In the genomic region with DNA sequence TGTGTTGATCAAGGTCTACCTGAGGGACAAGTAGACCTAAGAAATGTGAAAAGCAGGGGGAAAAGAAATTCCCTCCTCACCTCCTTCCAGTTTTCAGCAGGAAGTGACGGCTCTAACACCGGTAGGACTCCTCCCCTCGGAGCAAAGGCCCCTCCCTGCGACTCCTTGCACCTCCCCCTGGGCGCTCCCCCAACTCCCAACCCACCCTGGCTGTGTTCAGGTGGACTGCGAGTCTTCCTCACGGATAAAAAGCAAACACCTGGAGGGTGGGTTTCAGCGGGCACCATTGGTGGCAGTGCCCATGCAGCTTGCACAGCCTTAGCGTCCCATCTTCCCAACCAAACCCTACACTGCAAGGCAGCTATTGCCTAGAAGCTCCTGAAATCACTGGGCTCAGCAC, we compare ENCODE assay signal across 36 cellular contexts.
"Had no signal": no experiment of that assay in that cellular context is flagged by ENCODE, and none has a peak within 500 bp of the region (broad histone marks: within the 10 kb centered on the region; RNA-seq: fewer than 3 reads in every experiment).

No MANE protein-coding gene starts in this region.

- H3K4me3 Mint-ChIP-seq: activated CD4-positive, alpha-beta memory T cell treated with anti-CD3 and anti-CD28 coated beads for 36 hours; activated CD4-positive, alpha-beta T cell treated with anti-CD3 and anti-CD28 coated beads for 36 hours; activated CD4-positive, alpha-beta T cell treated with anti-CD3 and anti-CD28 coated beads, Interleukin-2, amount 10 ng/mL, durations not matched to agents 24 days and 14 days; activated CD8-positive, alpha-beta memory T cell treated with anti-CD3 and anti-CD28 coated beads, Interleukin-2, amount 10 ng/mL, durations not matched to agents 7 days and 5 days; activated CD8-positive, alpha-beta T cell treated with anti-CD3 and anti-CD28 coated beads, Interleukin-2, amount 10 ng/mL, durations not matched to agents 7 days and 5 days; activated naive CD4-positive, alpha-beta T cell treated with anti-CD3 and anti-CD28 coated beads for 36 hours; activated naive CD4-positive, alpha-beta T cell treated with anti-CD3 and anti-CD28 coated beads, Interleukin-2, amount 50 U/mL, for 24 hours; activated naive CD8-positive, alpha-beta T cell treated with anti-CD3 and anti-CD28 coated beads for 36 hours; activated naive CD8-positive, alpha-beta T cell treated with anti-CD3 and anti-CD28 coated beads, Interleukin-2, amount 50 U/mL, for 24 hours; activated T-helper 1 cell treated with anti-CD3 and anti-CD28 coated beads, Interleukin-12 subunit alpha, Interleukin-12 subunit beta, Interleukin-2, Interleukin-4 antibody, amounts not matched to agents 30 ng/mL and 10 ng/mL and 1 ng/mL, durations not matched to agents 14 hours and 24 hours and 36 hours; T-helper 17 cell; T-helper 2 cell treated with Interferon-gamma antibody and Interleukin-4, amounts not matched to agents 5 μg/mL and 100 μg/mL, for 36 hours had no signal

- H3K4me1 Mint-ChIP-seq: activated CD4-positive, alpha-beta T cell treated with anti-CD3 and anti-CD28 coated beads for 36 hours; activated CD4-positive, alpha-beta T cell treated with anti-CD3 and anti-CD28 coated beads, Interleukin-2, amount 10 ng/mL, durations not matched to agents 24 days and 14 days; activated CD8-positive, alpha-beta memory T cell treated with anti-CD3 and anti-CD28 coated beads, Interleukin-2, amount 10 ng/mL, durations not matched to agents 7 days and 5 days; activated naive CD4-positive, alpha-beta T cell treated with anti-CD3 and anti-CD28 coated beads, Interleukin-2, amount 50 U/mL, for 24 hours; activated naive CD8-positive, alpha-beta T cell treated with anti-CD3 and anti-CD28 coated beads for 36 hours; activated naive CD8-positive, alpha-beta T cell treated with anti-CD3 and anti-CD28 coated beads, Interleukin-2, amount 50 U/mL, for 24 hours; T-helper 17 cell had no signal

- H3K36me3 Mint-ChIP-seq: activated CD4-positive, alpha-beta memory T cell treated with anti-CD3 and anti-CD28 coated beads for 36 hours; activated CD8-positive, alpha-beta memory T cell treated with anti-CD3 and anti-CD28 coated beads, Interleukin-2, amount 10 ng/mL, durations not matched to agents 7 days and 5 days; activated naive CD4-positive, alpha-beta T cell treated with anti-CD3 and anti-CD28 coated beads, Interleukin-2, amount 50 U/mL, for 24 hours; activated naive CD8-positive, alpha-beta T cell treated with anti-CD3 and anti-CD28 coated beads for 36 hours had no signal

- H3K4me3 ChIP-seq: adrenal gland, body of pancreas, breast epithelium, cardiac muscle cell, heart left ventricle had no signal

- H3K27me3 Mint-ChIP-seq: activated CD4-positive, alpha-beta memory T cell treated with anti-CD3 and anti-CD28 coated beads for 36 hours; activated CD4-positive, alpha-beta T cell treated with anti-CD3 and anti-CD28 coated beads, Interleukin-2, amount 10 ng/mL, durations not matched to agents 24 days and 14 days; activated CD8-positive, alpha-beta memory T cell treated with anti-CD3 and anti-CD28 coated beads, Interleukin-2, amount 10 ng/mL, durations not matched to agents 7 days and 5 days; activated naive CD4-positive, alpha-beta T cell treated with anti-CD3 and anti-CD28 coated beads, Interleukin-2, amount 50 U/mL, for 24 hours had no signal

- DNase-seq: activated CD4-positive, alpha-beta memory T cell treated with anti-CD3 and anti-CD28 coated beads for 36 hours; activated CD4-positive, alpha-beta T cell treated with anti-CD3 and anti-CD28 coated beads for 36 hours; activated CD4-positive, alpha-beta T cell treated with anti-CD3 and anti-CD28 coated beads, Interleukin-2, amount 10 ng/mL, durations not matched to agents 24 days and 14 days; activated CD4-positive, CD25-positive, alpha-beta regulatory T cell; activated CD4-positive, CD25-positive, alpha-beta regulatory T cell treated with anti-CD3 and anti-CD28 coated beads, Interleukin-2, amount 50 U/mL, for 72 hours; activated CD8-positive, alpha-beta memory T cell treated with anti-CD3 and anti-CD28 coated beads, Interleukin-2, amount 10 ng/mL, durations not matched to agents 7 days and 5 days; activated CD8-positive, alpha-beta memory T cell treated with anti-CD3 and anti-CD28 coated beads, Interleukin-2, amount 50 U/mL, for 4 hours; activated CD8-positive, alpha-beta T cell treated with anti-CD3 and anti-CD28 coated beads, Interleukin-2, amount 10 ng/mL, durations not matched to agents 7 days and 5 days; activated effector memory CD4-positive, alpha-beta T cell treated with anti-CD3 and anti-CD28 coated beads, Interleukin-2, amount 50 U/mL, for 16 hours; activated naive CD4-positive, alpha-beta T cell treated with anti-CD3 and anti-CD28 coated beads for 36 hours; activated naive CD8-positive, alpha-beta T cell treated with anti-CD3 and anti-CD28 coated beads for 36 hours; activated naive CD8-positive, alpha-beta T cell treated with anti-CD3 and anti-CD28 coated beads, Interleukin-2, amount 50 U/mL, for 24 hours; activated T-cell treated with anti-CD3 and anti-CD28 coated beads, Interleukin-2, amount 50 U/mL, for 1 hour; activated T-cell treated with anti-CD3 and anti-CD28 coated beads, Interleukin-2, amount 50 U/mL, for 48 hours; adrenal gland; aorta; body of pancreas; central memory CD4-positive, alpha-beta T cell; cerebellar nuclear complex; cortex of kidney; dermis blood vessel endothelial cell; effector CD4-positive, alpha-beta T cell; foreskin fibroblast; glutamatergic neuron; heart left ventricle; T-helper 1 cell; T-helper 17 cell; T1000; WERI-Rb-1 had no signal

- H3K27me3 ChIP-seq: adrenal gland, body of pancreas, breast epithelium, cardiac muscle cell, heart left ventricle had no signal

- H3K36me3 ChIP-seq: breast epithelium had no signal

- H3K27ac Mint-ChIP-seq: activated CD4-positive, alpha-beta memory T cell treated with anti-CD3 and anti-CD28 coated beads for 36 hours; activated CD4-positive, alpha-beta T cell treated with anti-CD3 and anti-CD28 coated beads for 36 hours; activated CD4-positive, alpha-beta T cell treated with anti-CD3 and anti-CD28 coated beads, Interleukin-2, amount 10 ng/mL, durations not matched to agents 24 days and 14 days; activated CD8-positive, alpha-beta memory T cell treated with anti-CD3 and anti-CD28 coated beads, Interleukin-2, amount 10 ng/mL, durations not matched to agents 7 days and 5 days; activated CD8-positive, alpha-beta T cell treated with anti-CD3 and anti-CD28 coated beads, Interleukin-2, amount 10 ng/mL, durations not matched to agents 7 days and 5 days; activated naive CD4-positive, alpha-beta T cell treated with anti-CD3 and anti-CD28 coated beads for 36 hours; activated naive CD4-positive, alpha-beta T cell treated with anti-CD3 and anti-CD28 coated beads, Interleukin-2, amount 50 U/mL, for 24 hours; activated naive CD8-positive, alpha-beta T cell treated with anti-CD3 and anti-CD28 coated beads for 36 hours; activated naive CD8-positive, alpha-beta T cell treated with anti-CD3 and anti-CD28 coated beads, Interleukin-2, amount 50 U/mL, for 24 hours; activated T-helper 1 cell treated with anti-CD3 and anti-CD28 coated beads, Interleukin-12 subunit alpha, Interleukin-12 subunit beta, Interleukin-2, Interleukin-4 antibody, amounts not matched to agents 30 ng/mL and 10 ng/mL and 1 ng/mL, durations not matched to agents 14 hours and 24 hours and 36 hours; activated T-helper 2 cell treated with anti-CD3 and anti-CD28 coated beads, Interferon-gamma antibody, Interleukin-2, Interleukin-4, amounts not matched to agents 10 μg/mL and 5 μg/mL and 100 μg/mL, durations not matched to agents 14 hours and 24 hours and 36 hours; T-helper 17 cell; T-helper 2 cell treated with Interferon-gamma antibody and Interleukin-4, amounts not matched to agents 5 μg/mL and 100 μg/mL, for 36 hours had no signal

- H3K9me3 Mint-ChIP-seq: activated CD4-positive, alpha-beta memory T cell treated with anti-CD3 and anti-CD28 coated beads for 36 hours; activated CD4-positive, alpha-beta T cell treated with anti-CD3 and anti-CD28 coated beads, Interleukin-2, amount 10 ng/mL, durations not matched to agents 24 days and 14 days; activated naive CD4-positive, alpha-beta T cell treated with anti-CD3 and anti-CD28 coated beads for 36 hours; activated naive CD4-positive, alpha-beta T cell treated with anti-CD3 and anti-CD28 coated beads, Interleukin-2, amount 50 U/mL, for 24 hours; activated naive CD8-positive, alpha-beta T cell treated with anti-CD3 and anti-CD28 coated beads for 36 hours; activated naive CD8-positive, alpha-beta T cell treated with anti-CD3 and anti-CD28 coated beads, Interleukin-2, amount 50 U/mL, for 24 hours; activated T-helper 1 cell treated with anti-CD3 and anti-CD28 coated beads, Interleukin-12 subunit alpha, Interleukin-12 subunit beta, Interleukin-2, Interleukin-4 antibody, amounts not matched to agents 30 ng/mL and 10 ng/mL and 1 ng/mL, durations not matched to agents 14 hours and 24 hours and 36 hours; activated T-helper 2 cell treated with anti-CD3 and anti-CD28 coated beads, Interferon-gamma antibody, Interleukin-2, Interleukin-4, amounts not matched to agents 10 μg/mL and 5 μg/mL and 100 μg/mL, durations not matched to agents 14 hours and 24 hours and 36 hours; T-helper 2 cell treated with Interferon-gamma antibody and Interleukin-4, amounts not matched to agents 5 μg/mL and 100 μg/mL, for 36 hours had no signal

- H3K4me1 ChIP-seq: adrenal gland, breast epithelium had no signal

- ATAC-seq: activated CD4-positive, alpha-beta T cell treated with anti-CD3 and anti-CD28 coated beads for 36 hours; activated CD8-positive, alpha-beta memory T cell treated with anti-CD3 and anti-CD28 coated beads, Interleukin-2, amount 10 ng/mL, durations not matched to agents 7 days and 5 days; activated CD8-positive, alpha-beta T cell treated with anti-CD3 and anti-CD28 coated beads, Interleukin-2, amount 10 ng/mL, durations not matched to agents 7 days and 5 days; activated naive CD8-positive, alpha-beta T cell treated with anti-CD3 and anti-CD28 coated beads, Interleukin-2, amount 50 U/mL, for 24 hours; body of pancreas; esophagus mucosa; heart left ventricle; T-helper 17 cell had no signal

- H3K9me3 ChIP-seq: adrenal gland, body of pancreas, breast epithelium, heart left ventricle had no signal

- H3K27ac ChIP-seq: adrenal gland, body of pancreas, breast epithelium, cardiac muscle cell, heart left ventricle, WERI-Rb-1 had no signal
